ENCODE assay signal across 8 cellular contexts in the genomic region with DNA sequence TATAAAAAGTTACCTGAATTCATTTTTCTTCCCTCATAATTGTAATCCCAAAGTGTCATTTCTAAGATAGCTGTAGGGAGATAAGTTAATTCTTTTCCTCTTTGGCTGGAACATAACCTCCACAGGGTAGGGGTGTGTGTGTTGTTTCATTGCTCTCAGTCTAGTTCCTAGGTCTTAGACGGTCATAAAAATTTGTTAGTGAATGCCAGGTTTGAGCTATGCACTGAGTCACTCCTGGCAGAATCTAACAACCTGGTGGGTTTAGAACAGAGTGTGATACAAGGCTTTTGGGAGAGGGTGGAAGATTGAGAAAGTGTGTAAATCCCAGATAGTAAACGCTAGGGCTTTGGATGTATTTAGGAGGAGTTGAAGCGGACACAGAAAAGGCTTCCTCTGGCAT. TPM values are rescaled to one million over a fixed set of nuclear protein-coding genes. Genes with fewer than 3 reads are reported as not detected.
DNase-seq lines count a peak whose midpoint lies in the region; ATAC-seq and TF ChIP-seq lines count a peak whose summit lies in the region.

No MANE protein-coding gene starts in this region.

- intact Hi-C loops in A673 (cut with micrococcal nuclease; ENCODE audit: unreplicated experiment), result loop anchor here (5.0 kb wide), 1 partner anchor 175 kb away; a partner anchor contains a TSS

- peak overlapping the region; percentile 82 to 97 (median 90) for H3K4me3 Mint-ChIP-seq in brain
- peak overlapping the region; percentile 91 for H3K4me3 Mint-ChIP-seq in mesothelial cell of epicardium

- H3K27ac ChIP-seq in A673 (ENCODE audit: low read depth, low read length, poor library complexity, severe bottlenecking), result peak overlapping the region; percentile 84

- TF ChIP-seq CTCF in A673 (conservative IDR thresholded peaks at IDR 0.05; ENCODE audit: low read depth, low read length) (no peak), brain (conservative IDR thresholded peaks at IDR 0.05) (no peak), mesothelial cell of epicardium (IDR thresholded peaks at IDR 0.05; ENCODE audit: unreplicated experiment) (no peak)

- no TSS peak for BruUV-seq in A673 (replicated peaks; lab: Mats Ljungman, UMichigan)

- H3K4me3 ChIP-seq in A673 (ENCODE audit: low read depth, low read length, poor library complexity, severe bottlenecking), result peak overlapping the region; percentile 64

- ATAC-seq in GM21381 (IDR thresholded peaks at IDR 0.05; ENCODE audit: unreplicated experiment), result no peak
- no peak for ATAC-seq in HG02970 (IDR thresholded peaks at IDR 0.05; ENCODE audit: low FRiP score, unreplicated experiment)

- H3K4me1 Mint-ChIP-seq in brain, result peaks cover 27% of the 10 kb centered on the region
- peaks cover 7% of the 10 kb centered on the region for H3K4me1 Mint-ChIP-seq in mesothelial cell of epicardium

- DNase-seq in A673 (ENCODE audit: low spot score) (no peak), HT-29 (ENCODE audit: low spot score) (peak; percentile 26), mesothelial cell of epicardium (ENCODE audit: low spot score in 2 of 2, unreplicated experiment in 2 of 2) (no peak), ecto neural progenitor cell (ENCODE audit: low spot score) (no peak)
- no peak for DNase-seq in activated CD4-positive, alpha-beta T cell treated with anti-CD3 and anti-CD28 coated beads, Interleukin-2, amount 50 U/mL, for 4 hours

- H3K36me3 Mint-ChIP-seq in brain, result peaks cover 26% of the 10 kb centered on the region
- H3K36me3 Mint-ChIP-seq in mesothelial cell of epicardium, result peaks cover 20% of the 10 kb centered on the region

- H3K9me3 ChIP-seq in A673 (ENCODE audit: low read depth, low read length, poor library complexity, severe bottlenecking), result no peaks in the 10 kb centered on the region

- H3K9me3 Mint-ChIP-seq in brain (no peaks in the 10 kb centered on the region), mesothelial cell of epicardium (no peaks in the 10 kb centered on the region)

- CTCF ChIA-PET in A673 (lab: Charles Lee), result no interaction called here

- no peaks in the 10 kb centered on the region for H3K4me1 ChIP-seq in A673 (ENCODE audit: insufficient read depth, low read length, poor library complexity, severe bottlenecking)

- H3K27me3 Mint-ChIP-seq in brain (no peaks in the 10 kb centered on the region), mesothelial cell of epicardium (ENCODE audit: low read depth) (no peaks in the 10 kb centered on the region)

- peaks cover 13% of the 10 kb centered on the region for H3K36me3 ChIP-seq in A673 (ENCODE audit: insufficient read depth, low read length, poor library complexity, severe bottlenecking)

- POLR2A ChIA-PET in A673 (lab: Charles Lee; ENCODE audit: low non-redundant PET), result interaction anchor here (0.6 kb wide), 1 partner anchor 604 kb away, joined by 3 read pairs; no protein-coding TSS in a partner anchor

- H3K27me3 ChIP-seq in A673 (replicated peaks; ENCODE audit: insufficient read depth, low read depth, low read length, poor library complexity), result no peaks in the 10 kb centered on the region

- H3K27ac Mint-ChIP-seq in brain (peak overlapping the region; percentile 77 to 88 (median 86)), mesothelial cell of epicardium (peak overlapping the region; percentile 83)

RNA-seq across cellular contexts. Expression of a gene that starts 0.9 kb away (rescaled TPM):
- total RNA-seq in A673 (2021) (35.3 and 37.8 TPM in 2 replicates), mesothelial cell of epicardium (44.6 to 53.2 TPM (median 46.4 TPM) in 3 replicates)
- 58.3 and 69.5 TPM in 2 replicates for total RNA-seq in HT-29 (2014; rRNA removed; shearing (Covaris generic))
- 39.0 TPM for polyA plus RNA-seq in brain (ENCODE audit: insufficient read depth, low read depth, low replicate concordance)

RNA-seq across cellular contexts. Expression of a gene that starts 14.5 kb away (rescaled TPM):
- 11.7 and 14.1 TPM in 2 replicates for total RNA-seq in A673 (2021)
- 13.5 and 23.4 TPM in 2 replicates for total RNA-seq in HT-29 (2014; rRNA removed; shearing (Covaris generic))
- 13.4 TPM for polyA plus RNA-seq in brain (ENCODE audit: insufficient read depth, low read depth, low replicate concordance)
- 6.0 to 7.4 TPM (median 6.3 TPM) in 3 replicates for total RNA-seq in mesothelial cell of epicardium

RNA-seq across cellular contexts. Expression of a gene that starts 14.8 kb away (rescaled TPM):
- total RNA-seq in A673 (2021), result 132 and 145 TPM in 2 replicates
- total RNA-seq in HT-29 (2014; rRNA removed; shearing (Covaris generic)), result 99.7 and 109 TPM in 2 replicates
- polyA plus RNA-seq in brain (ENCODE audit: insufficient read depth, low read depth, low replicate concordance), result 225 TPM
- total RNA-seq in mesothelial cell of epicardium, result 124 to 130 TPM (median 126 TPM) in 3 replicates

RNA-seq across cellular contexts. Expression of a gene that starts 39.7 kb away (rescaled TPM):
- total RNA-seq in A673 (2021), result 25.3 and 26.9 TPM in 2 replicates
- total RNA-seq in HT-29 (2014; rRNA removed; shearing (Covaris generic)), result 19.8 and 21.3 TPM in 2 replicates
- polyA plus RNA-seq in brain (ENCODE audit: insufficient read depth, low read depth, low replicate concordance), result 22.0 TPM
- total RNA-seq in mesothelial cell of epicardium, result 40.8 to 41.6 TPM (median 41.4 TPM) in 3 replicates

RNA-seq across cellular contexts. Expression of a gene that starts 48.4 kb away (rescaled TPM):
- total RNA-seq in A673 (2021), result 86.2 and 104 TPM in 2 replicates
- total RNA-seq in HT-29 (2014; rRNA removed; shearing (Covaris generic)), result 33.2 and 46.2 TPM in 2 replicates
- polyA plus RNA-seq in brain (ENCODE audit: insufficient read depth, low read depth, low replicate concordance), result 40.4 TPM
- total RNA-seq in mesothelial cell of epicardium, result 74.2 to 79.7 TPM (median 74.8 TPM) in 3 replicates
